Comparison of ENCODE assay signal across 1 cellular context in the genomic region with DNA sequence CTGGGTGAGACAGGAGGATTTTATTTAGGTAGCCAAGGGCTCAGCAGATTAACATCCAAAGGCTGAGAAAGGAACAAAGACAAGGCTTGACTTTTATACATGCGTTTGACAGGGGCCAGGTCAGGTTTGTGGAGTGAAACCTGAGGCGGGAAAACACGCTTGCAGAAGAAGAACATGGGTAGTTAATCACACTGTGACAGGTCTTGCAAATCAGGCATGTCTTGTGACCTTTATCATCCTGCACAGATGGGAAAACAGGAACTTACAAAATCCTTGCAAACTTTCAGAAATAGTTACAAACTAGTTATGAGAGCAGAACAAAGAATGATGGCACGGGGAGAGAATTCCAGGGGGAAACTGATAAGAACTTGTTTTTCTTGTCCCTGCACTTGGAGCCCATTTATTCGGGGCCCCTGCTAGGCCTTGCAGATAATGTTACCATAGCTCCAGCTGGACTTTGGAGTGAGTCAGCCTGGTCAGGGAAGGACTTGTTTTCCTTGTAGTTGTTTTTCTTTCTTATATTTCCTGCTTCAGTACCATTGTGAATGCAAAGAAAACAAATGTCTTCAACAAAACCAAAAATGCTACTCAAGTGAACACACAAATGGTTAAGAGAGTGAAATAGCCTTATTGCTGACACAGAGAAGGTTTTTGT.
A peak's percentile ranks its signal among the peaks of the same experiment; 100 is the strongest.
TF ChIP-seq lines count a peak whose summit lies in the region.

No MANE protein-coding gene starts in this region.

TF ChIP-seq in K562, 482 proteins besides CTCF, POLR2A, EP300 and RAD21 (continued from another document and continues in another):
- TF ChIP-seq GMEB1 (CRISPR knock-in tag; IDR thresholded peaks at IDR 0.05): no peak
- no peak for TF ChIP-seq ZNF282 (CRISPR knock-in tag; IDR thresholded peaks at IDR 0.05)
- TF ChIP-seq TEAD2 (tag; IDR thresholded peaks at IDR 0.05): 0 out of 2 replicates have a peak, but pooled peaks have one; percentile 34
- peak; percentile 67 for TF ChIP-seq E2F8 (IDR thresholded peaks at IDR 0.05; ENCODE audit: low read depth, partially characterized antibody)
- TF ChIP-seq ZNF274 (IDR thresholded peaks at IDR 0.05; ENCODE audit: borderline replicate concordance, low read depth, low read length): no peak
- TF ChIP-seq, protein P1, sequence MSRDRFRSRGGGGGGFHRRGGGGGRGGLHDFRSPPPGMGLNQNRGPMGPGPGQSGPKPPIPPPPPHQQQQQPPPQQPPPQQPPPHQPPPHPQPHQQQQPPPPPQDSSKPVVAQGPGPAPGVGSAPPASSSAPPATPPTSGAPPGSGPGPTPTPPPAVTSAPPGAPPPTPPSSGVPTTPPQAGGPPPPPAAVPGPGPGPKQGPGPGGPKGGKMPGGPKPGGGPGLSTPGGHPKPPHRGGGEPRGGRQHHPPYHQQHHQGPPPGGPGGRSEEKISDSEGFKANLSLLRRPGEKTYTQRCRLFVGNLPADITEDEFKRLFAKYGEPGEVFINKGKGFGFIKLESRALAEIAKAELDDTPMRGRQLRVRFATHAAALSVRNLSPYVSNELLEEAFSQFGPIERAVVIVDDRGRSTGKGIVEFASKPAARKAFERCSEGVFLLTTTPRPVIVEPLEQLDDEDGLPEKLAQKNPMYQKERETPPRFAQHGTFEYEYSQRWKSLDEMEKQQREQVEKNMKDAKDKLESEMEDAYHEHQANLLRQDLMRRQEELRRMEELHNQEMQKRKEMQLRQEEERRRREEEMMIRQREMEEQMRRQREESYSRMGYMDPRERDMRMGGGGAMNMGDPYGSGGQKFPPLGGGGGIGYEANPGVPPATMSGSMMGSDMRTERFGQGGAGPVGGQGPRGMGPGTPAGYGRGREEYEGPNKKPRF (IDR thresholded peaks at IDR 0.05; ENCODE audit: low read depth, low read length): no peak
- TF ChIP-seq MEIS2 (IDR thresholded peaks at IDR 0.05; ENCODE audit: partially characterized antibody): peak; percentile 99
- TF ChIP-seq PRPF4 (IDR thresholded peaks at IDR 0.05; ENCODE audit: insufficient read depth, low read depth, low read length, poor library complexity, severe bottlenecking): no peak
- no peak for TF ChIP-seq PYGO2 (tag; IDR thresholded peaks at IDR 0.05)
- TF ChIP-seq, protein P2, sequence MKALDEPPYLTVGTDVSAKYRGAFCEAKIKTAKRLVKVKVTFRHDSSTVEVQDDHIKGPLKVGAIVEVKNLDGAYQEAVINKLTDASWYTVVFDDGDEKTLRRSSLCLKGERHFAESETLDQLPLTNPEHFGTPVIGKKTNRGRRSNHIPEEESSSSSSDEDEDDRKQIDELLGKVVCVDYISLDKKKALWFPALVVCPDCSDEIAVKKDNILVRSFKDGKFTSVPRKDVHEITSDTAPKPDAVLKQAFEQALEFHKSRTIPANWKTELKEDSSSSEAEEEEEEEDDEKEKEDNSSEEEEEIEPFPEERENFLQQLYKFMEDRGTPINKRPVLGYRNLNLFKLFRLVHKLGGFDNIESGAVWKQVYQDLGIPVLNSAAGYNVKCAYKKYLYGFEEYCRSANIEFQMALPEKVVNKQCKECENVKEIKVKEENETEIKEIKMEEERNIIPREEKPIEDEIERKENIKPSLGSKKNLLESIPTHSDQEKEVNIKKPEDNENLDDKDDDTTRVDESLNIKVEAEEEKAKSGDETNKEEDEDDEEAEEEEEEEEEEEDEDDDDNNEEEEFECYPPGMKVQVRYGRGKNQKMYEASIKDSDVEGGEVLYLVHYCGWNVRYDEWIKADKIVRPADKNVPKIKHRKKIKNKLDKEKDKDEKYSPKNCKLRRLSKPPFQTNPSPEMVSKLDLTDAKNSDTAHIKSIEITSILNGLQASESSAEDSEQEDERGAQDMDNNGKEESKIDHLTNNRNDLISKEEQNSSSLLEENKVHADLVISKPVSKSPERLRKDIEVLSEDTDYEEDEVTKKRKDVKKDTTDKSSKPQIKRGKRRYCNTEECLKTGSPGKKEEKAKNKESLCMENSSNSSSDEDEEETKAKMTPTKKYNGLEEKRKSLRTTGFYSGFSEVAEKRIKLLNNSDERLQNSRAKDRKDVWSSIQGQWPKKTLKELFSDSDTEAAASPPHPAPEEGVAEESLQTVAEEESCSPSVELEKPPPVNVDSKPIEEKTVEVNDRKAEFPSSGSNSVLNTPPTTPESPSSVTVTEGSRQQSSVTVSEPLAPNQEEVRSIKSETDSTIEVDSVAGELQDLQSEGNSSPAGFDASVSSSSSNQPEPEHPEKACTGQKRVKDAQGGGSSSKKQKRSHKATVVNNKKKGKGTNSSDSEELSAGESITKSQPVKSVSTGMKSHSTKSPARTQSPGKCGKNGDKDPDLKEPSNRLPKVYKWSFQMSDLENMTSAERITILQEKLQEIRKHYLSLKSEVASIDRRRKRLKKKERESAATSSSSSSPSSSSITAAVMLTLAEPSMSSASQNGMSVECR (CRISPR knock-in tag; IDR thresholded peaks at IDR 0.05): no peak
- no peak for TF ChIP-seq ETS1 (conservative IDR thresholded peaks at IDR 0.05; ENCODE audit: control insufficient read depth, low read depth, low read length)
- TF ChIP-seq FUS (optimal IDR thresholded peaks at IDR 0.05; ENCODE audit: low read depth, low read length): no peak
- no peak for TF ChIP-seq SAP30 (IDR thresholded peaks at IDR 0.05; ENCODE audit: borderline replicate concordance, insufficient read depth, low read depth, low read length, poor library complexity, severe bottlenecking)
- no peak for TF ChIP-seq MCM5 (IDR thresholded peaks at IDR 0.05; ENCODE audit: low read depth)
- TF ChIP-seq HMBOX1 (IDR thresholded peaks at IDR 0.05): peak; percentile 77
- TF ChIP-seq SNAPC5 (CRISPR knock-in tag; IDR thresholded peaks at IDR 0.05): no peak
- no peak for TF ChIP-seq ZHX1 (conservative IDR thresholded peaks at IDR 0.05; ENCODE audit: low read length)
- TF ChIP-seq CHD2 (IDR thresholded peaks at IDR 0.05; ENCODE audit: low read depth, low read length): no peak
- TF ChIP-seq ARID3B (CRISPR knock-in tag; IDR thresholded peaks at IDR 0.05; ENCODE audit: borderline replicate concordance): no peak
- TF ChIP-seq ZNF740 (CRISPR knock-in tag; IDR thresholded peaks at IDR 0.05): no peak
- no peak for TF ChIP-seq ZNF740 (tag; IDR thresholded peaks at IDR 0.05)
- TF ChIP-seq NR1H2 (CRISPR knock-in tag; IDR thresholded peaks at IDR 0.05): no peak
- no peak for TF ChIP-seq HNRNPH1 (optimal IDR thresholded peaks at IDR 0.05; ENCODE audit: low read depth, low read length)
- peak; percentile 45 for TF ChIP-seq HDAC3 (IDR thresholded peaks at IDR 0.05; ENCODE audit: borderline replicate concordance, partially characterized antibody)
- TF ChIP-seq, protein P3, sequence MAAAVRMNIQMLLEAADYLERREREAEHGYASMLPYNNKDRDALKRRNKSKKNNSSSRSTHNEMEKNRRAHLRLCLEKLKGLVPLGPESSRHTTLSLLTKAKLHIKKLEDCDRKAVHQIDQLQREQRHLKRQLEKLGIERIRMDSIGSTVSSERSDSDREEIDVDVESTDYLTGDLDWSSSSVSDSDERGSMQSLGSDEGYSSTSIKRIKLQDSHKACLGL (CRISPR knock-in tag; IDR thresholded peaks at IDR 0.05; ENCODE audit: borderline replicate concordance, poor library complexity, severe bottlenecking): no peak
- no peak for TF ChIP-seq PHF21A (IDR thresholded peaks at IDR 0.05; ENCODE audit: borderline replicate concordance, low read depth)
- TF ChIP-seq TRIM28 (IDR thresholded peaks at IDR 0.05): no peak
- no peak for TF ChIP-seq ESRRA (IDR thresholded peaks at IDR 0.05; ENCODE audit: borderline replicate concordance, low read depth)
- TF ChIP-seq FOS (IDR thresholded peaks at IDR 0.05; ENCODE audit: extremely low read depth, insufficient read length): no peak
- TF ChIP-seq, protein P4, sequence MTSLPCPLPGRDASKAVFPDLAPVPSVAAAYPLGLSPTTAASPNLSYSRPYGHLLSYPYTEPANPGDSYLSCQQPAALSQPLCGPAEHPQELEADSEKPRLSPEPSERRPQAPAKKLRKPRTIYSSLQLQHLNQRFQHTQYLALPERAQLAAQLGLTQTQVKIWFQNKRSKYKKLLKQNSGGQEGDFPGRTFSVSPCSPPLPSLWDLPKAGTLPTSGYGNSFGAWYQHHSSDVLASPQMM (CRISPR knock-in tag; IDR thresholded peaks at IDR 0.05): no peak
- no peak for TF ChIP-seq ZNF143 (CRISPR knock-in tag; IDR thresholded peaks at IDR 0.05)
- TF ChIP-seq ARHGAP35 (IDR thresholded peaks at IDR 0.05; ENCODE audit: partially characterized antibody): no peak
